Comparison of ENCODE assay signal across 9 cellular contexts in the genomic region with DNA sequence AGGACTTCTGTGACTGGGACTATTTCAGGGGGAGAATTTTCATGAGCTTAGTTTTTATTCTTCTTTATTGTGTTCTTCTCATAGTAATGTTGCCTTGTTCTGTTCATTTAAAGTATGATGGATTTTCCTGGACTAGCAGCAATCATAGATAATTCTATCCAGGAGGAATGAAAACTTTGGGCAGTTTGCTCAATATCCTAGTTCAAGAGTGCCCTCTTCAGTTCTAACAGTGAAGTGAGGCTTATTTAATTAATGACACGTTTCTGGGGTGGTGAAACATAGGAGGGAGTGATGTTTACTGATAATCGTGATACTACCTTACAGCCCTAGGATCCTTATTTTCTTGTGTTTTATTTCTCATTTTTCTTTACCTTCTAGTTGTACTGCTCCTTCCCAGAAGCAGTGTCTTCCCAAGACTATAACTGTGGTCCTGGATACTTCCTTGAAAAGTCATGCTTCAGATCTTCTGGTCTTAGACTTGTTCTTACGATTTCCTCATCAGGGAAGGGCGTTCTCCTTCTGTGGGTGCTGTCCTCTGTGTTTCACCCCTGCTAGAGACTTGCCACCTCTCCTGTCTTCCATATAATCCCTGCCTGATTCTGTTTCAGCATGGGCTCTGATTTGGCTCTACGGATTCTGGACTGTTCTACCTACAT. TPM values are rescaled to one million over a fixed set of nuclear protein-coding genes. Genes with fewer than 3 reads are reported as not detected.
DNase-seq lines count a peak whose midpoint lies in the region; ATAC-seq and TF ChIP-seq lines count a peak whose summit lies in the region.
"Had no signal": no experiment of that assay in that cellular context is flagged by ENCODE, and none has a peak within 500 bp of the region (broad histone marks: within the 10 kb centered on the region; RNA-seq: fewer than 3 reads in every experiment).

No MANE protein-coding gene starts in this region.

- no peak overlapping the region for H3K4me3 Mint-ChIP-seq in stimulated activated memory B cell treated with anti-CD40 and anti-IgM and Interleukin-4, amounts not matched to agents 10 μg/mL and 1 μg/mL and 100 μg/mL, for 72 hours
- H3K4me3 Mint-ChIP-seq: T-cell had no signal

- H3K27me3 Mint-ChIP-seq in stimulated activated memory B cell treated with anti-CD40 and anti-IgM and Interleukin-4, amounts not matched to agents 10 μg/mL and 1 μg/mL and 100 μg/mL, for 72 hours, result peaks cover 5% of the 10 kb centered on the region

- H3K4me1 ChIP-seq in RWPE2 (ENCODE audit: insufficient read depth, poor library complexity, severe bottlenecking), result no peaks in the 10 kb centered on the region

- no peaks in the 10 kb centered on the region for H3K36me3 ChIP-seq in RWPE2 (ENCODE audit: low read depth)

- H3K4me1 Mint-ChIP-seq in stimulated activated memory B cell treated with anti-CD40 and anti-IgM and Interleukin-4, amounts not matched to agents 10 μg/mL and 1 μg/mL and 100 μg/mL, for 72 hours, result no peaks in the 10 kb centered on the region
- H3K4me1 Mint-ChIP-seq: T-cell had no signal

- H3K4me3 ChIP-seq in RWPE2 (ENCODE audit: severe bottlenecking) (no peak overlapping the region), foreskin fibroblast (ENCODE audit: low read depth in 1 of 2, low read length in 2 of 2) (no peak overlapping the region)

- H3K27ac Mint-ChIP-seq in stimulated activated memory B cell treated with anti-CD40 and anti-IgM and Interleukin-4, amounts not matched to agents 10 μg/mL and 1 μg/mL and 100 μg/mL, for 72 hours, result no peak overlapping the region
- H3K27ac Mint-ChIP-seq: T-cell had no signal

- peak; percentile 58; the same call in 2 of the 3 replicates for ATAC-seq in RWPE2 (ENCODE audit: low read depth)
- no peak for ATAC-seq in stimulated activated memory B cell treated with anti-CD40 and anti-IgM and Interleukin-4, amounts not matched to agents 10 μg/mL and 1 μg/mL and 100 μg/mL, for 72 hours

- no peaks in the 10 kb centered on the region for H3K36me3 Mint-ChIP-seq in stimulated activated memory B cell treated with anti-CD40 and anti-IgM and Interleukin-4, amounts not matched to agents 10 μg/mL and 1 μg/mL and 100 μg/mL, for 72 hours
- H3K36me3 Mint-ChIP-seq: T-cell had no signal

- TF ChIP-seq CTCF in RWPE2 (IDR thresholded peaks at IDR 0.05; ENCODE audit: poor library complexity, severe bottlenecking), result peak; percentile 83
- peak; percentile 43 for TF ChIP-seq CTCF in foreskin fibroblast (IDR thresholded peaks at IDR 0.05; ENCODE audit: low read depth, low read length)

- H3K9me3 Mint-ChIP-seq in stimulated activated memory B cell treated with anti-CD40 and anti-IgM and Interleukin-4, amounts not matched to agents 10 μg/mL and 1 μg/mL and 100 μg/mL, for 72 hours, result peaks cover 3% of the 10 kb centered on the region
- H3K9me3 Mint-ChIP-seq: T-cell had no signal

- peaks cover 4% of the 10 kb centered on the region for H3K9me3 ChIP-seq in RWPE2 (ENCODE audit: severe bottlenecking)

- H3K27ac ChIP-seq in RWPE2 (ENCODE audit: poor library complexity, severe bottlenecking), result no peak overlapping the region

- H3K27me3 ChIP-seq in RWPE2 (ENCODE audit: insufficient read depth, poor library complexity, severe bottlenecking), result no peaks in the 10 kb centered on the region

- peak; percentile 63 for DNase-seq in ELR (ENCODE audit: low read depth)
- peak; percentile 26 for DNase-seq in HPDE6-E6E7 (ENCODE audit: extremely low spot score)
- DNase-seq in RWPE2 (ENCODE audit: low spot score), result no peak
- DNase-seq in foreskin fibroblast, result peak in 1 of 2 donors; percentile 75
- DNase-seq in renal cortical epithelial cell (ENCODE audit: low read depth), result peak; percentile 48
- no peak for DNase-seq in effector CD4-positive, alpha-beta T cell
- DNase-seq in activated naive CD4-positive, alpha-beta T cell (lab: John Stamatoyannopoulos, UW), result no peak
- DNase-seq: T-cell had no signal

RNA-seq across cellular contexts. Expression of a gene that starts 57.4 kb away (rescaled TPM):
- total RNA-seq in renal cortical epithelial cell, result 0.60 TPM in 1 of 2 replicates, not detected in the other
- total RNA-seq: T-cell had no signal

Comparison
In these comparisons a context has a peak if more than half of its experiments do, and no peak if none do; other contexts are left out.
1. DNase-seq: peak in ELR (single experiment), HPDE6-E6E7 (single experiment) and renal cortical epithelial cell (single experiment); none in RWPE2 (single experiment), effector CD4-positive, alpha-beta T cell (single experiment) and activated naive CD4-positive, alpha-beta T cell (0 of 4).